In the genomic region with DNA sequence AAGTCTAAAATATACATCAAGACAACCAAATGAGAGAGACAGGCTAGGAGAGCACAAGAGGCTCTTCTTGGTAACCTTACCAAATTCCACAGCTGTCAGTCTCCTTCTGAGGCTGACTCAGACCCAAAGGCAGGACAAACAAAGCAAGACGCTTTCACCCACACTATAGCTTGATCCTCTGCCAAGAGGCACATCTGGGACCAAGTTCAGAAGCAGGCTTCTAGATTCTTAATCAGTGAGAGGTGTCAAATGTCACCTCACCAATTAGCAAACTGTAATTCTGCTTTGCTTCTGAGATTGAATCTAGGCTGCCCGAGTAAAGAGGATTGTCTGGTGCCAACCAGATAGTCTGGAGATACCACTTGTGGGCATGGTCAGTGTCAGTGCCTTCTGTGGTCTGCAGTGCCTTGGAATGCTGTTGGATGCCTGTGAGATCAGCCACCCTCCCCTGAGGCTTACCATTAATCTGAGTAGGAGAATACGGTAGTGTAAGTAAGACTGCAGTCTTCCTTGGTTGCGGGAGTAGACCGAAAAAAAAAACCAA, we compare ENCODE assay signal across 13 cellular contexts.
A peak's percentile ranks its signal among the peaks of the same experiment; 100 is the strongest.
DNase-seq lines count a peak whose midpoint lies in the region; ATAC-seq and TF ChIP-seq lines count a peak whose summit lies in the region.
"Had no signal": no experiment of that assay in that cellular context is flagged by ENCODE, and none has a peak within 500 bp of the region (broad histone marks: within the 10 kb centered on the region; RNA-seq: fewer than 3 reads in every experiment).

No MANE protein-coding gene starts in this region.

- H3K27me3 ChIP-seq in brain microvascular endothelial cell (replicated peaks), result no peaks in the 10 kb centered on the region

- intact Hi-C loops in mucosa of descending colon (cut with DNase I, micrococcal nuclease), result no loop called here

- H3K27me3 Mint-ChIP-seq in activated T-cell treated with anti-CD3 and anti-CD28 coated beads, Interleukin-2, amount 50 U/mL, for 24 hours, result no peaks in the 10 kb centered on the region
- H3K27me3 Mint-ChIP-seq: activated naive CD8-positive, alpha-beta T cell treated with anti-CD3 and anti-CD28 coated beads for 36 hours; IgD-negative memory B cell had no signal

- ATAC-seq in mucosa of descending colon, result peak; percentile 49
- ATAC-seq: CD8-positive, alpha-beta T cell had no signal

- peak overlapping the region; percentile 49 for H3K27ac ChIP-seq in brain microvascular endothelial cell

- H3K9me3 ChIP-seq in mucosa of descending colon, result no peaks in the 10 kb centered on the region

- no peak overlapping the region for H3K27ac Mint-ChIP-seq in activated T-cell treated with anti-CD3 and anti-CD28 coated beads, Interleukin-2, amount 50 U/mL, for 24 hours
- H3K27ac Mint-ChIP-seq: activated naive CD8-positive, alpha-beta T cell treated with anti-CD3 and anti-CD28 coated beads for 36 hours; CD8-positive, alpha-beta T cell; IgD-negative memory B cell had no signal

- H3K9me3 Mint-ChIP-seq in activated T-cell treated with anti-CD3 and anti-CD28 coated beads, Interleukin-2, amount 50 U/mL, for 24 hours, result no peaks in the 10 kb centered on the region
- H3K9me3 Mint-ChIP-seq: activated naive CD8-positive, alpha-beta T cell treated with anti-CD3 and anti-CD28 coated beads for 36 hours had no signal

- in situ Hi-C loops in brain microvascular endothelial cell (cut with HindIII; ENCODE audit: low pct_ligation_motif_present, low sequenced_read_pairs), result no loop called here

- H3K36me3 Mint-ChIP-seq in activated T-cell treated with anti-CD3 and anti-CD28 coated beads, Interleukin-2, amount 50 U/mL, for 24 hours (ENCODE audit: low read depth), result no peaks in the 10 kb centered on the region
- H3K36me3 Mint-ChIP-seq: activated naive CD8-positive, alpha-beta T cell treated with anti-CD3 and anti-CD28 coated beads for 36 hours; CD8-positive, alpha-beta T cell; IgD-negative memory B cell had no signal

- H3K36me3 ChIP-seq in brain microvascular endothelial cell (replicated peaks) (no peaks in the 10 kb centered on the region), mucosa of descending colon (ENCODE audit: low read depth) (no peaks in the 10 kb centered on the region)

- no peak overlapping the region for H3K4me3 Mint-ChIP-seq in activated T-cell treated with anti-CD3 and anti-CD28 coated beads, Interleukin-2, amount 50 U/mL, for 24 hours
- H3K4me3 Mint-ChIP-seq: activated naive CD8-positive, alpha-beta T cell treated with anti-CD3 and anti-CD28 coated beads for 36 hours; CD8-positive, alpha-beta T cell; IgD-negative memory B cell had no signal

- H3K4me3 ChIP-seq in brain microvascular endothelial cell (ENCODE audit: low read depth, low read length) (no peak overlapping the region), mucosa of descending colon (no peak overlapping the region)
- H3K4me3 ChIP-seq: lung had no signal

- DNase-seq in Daoy (ENCODE audit: low read depth) (peak; percentile 79), NCI-H2171 (lab: John Stamatoyannopoulos, UW) (peak; percentile 3), brain microvascular endothelial cell (peak; percentile 81), mucosa of descending colon (no peak), pons (ENCODE audit: low spot score) (no peak), occipital lobe (lab: John Stamatoyannopoulos, UW) (no peak), dermis blood vessel endothelial cell (no peak)
- no peak for DNase-seq in activated T-cell treated with anti-CD3 and anti-CD28 coated beads, Interleukin-2, amount 50 U/mL, for 24 hours
- DNase-seq: activated naive CD8-positive, alpha-beta T cell treated with anti-CD3 and anti-CD28 coated beads for 36 hours; CD8-positive, alpha-beta T cell; NCI-H1694 treated with DMSO at 0.1 percent for 48 hours had no signal

- no peaks in the 10 kb centered on the region for H3K4me1 ChIP-seq in mucosa of descending colon (ENCODE audit: low read depth)

- H3K4me1 Mint-ChIP-seq in activated T-cell treated with anti-CD3 and anti-CD28 coated beads, Interleukin-2, amount 50 U/mL, for 24 hours (ENCODE audit: low read depth), result no peaks in the 10 kb centered on the region
- H3K4me1 Mint-ChIP-seq: activated naive CD8-positive, alpha-beta T cell treated with anti-CD3 and anti-CD28 coated beads for 36 hours; IgD-negative memory B cell had no signal

- TF ChIP-seq CTCF in brain microvascular endothelial cell (IDR thresholded peaks at IDR 0.05; ENCODE audit: low read depth, low read length, missing control alignments), result no peak
- TF ChIP-seq CTCF in mucosa of descending colon (IDR thresholded peaks at IDR 0.05), result no peak

Comparison
In these comparisons a context has a peak if more than half of its experiments do, and no peak if none do; other contexts are left out.
1. DNase-seq: peak in Daoy (single experiment), NCI-H2171 (single experiment) and brain microvascular endothelial cell (single experiment); none in mucosa of descending colon (0 of 3), pons (single experiment), occipital lobe (single experiment), activated T-cell treated with anti-CD3 and anti-CD28 coated beads, Interleukin-2, amount 50 U/mL, for 24 hours (single experiment) and dermis blood vessel endothelial cell (single experiment).